8 cellular contexts compared by ENCODE assay signal in the genomic region with DNA sequence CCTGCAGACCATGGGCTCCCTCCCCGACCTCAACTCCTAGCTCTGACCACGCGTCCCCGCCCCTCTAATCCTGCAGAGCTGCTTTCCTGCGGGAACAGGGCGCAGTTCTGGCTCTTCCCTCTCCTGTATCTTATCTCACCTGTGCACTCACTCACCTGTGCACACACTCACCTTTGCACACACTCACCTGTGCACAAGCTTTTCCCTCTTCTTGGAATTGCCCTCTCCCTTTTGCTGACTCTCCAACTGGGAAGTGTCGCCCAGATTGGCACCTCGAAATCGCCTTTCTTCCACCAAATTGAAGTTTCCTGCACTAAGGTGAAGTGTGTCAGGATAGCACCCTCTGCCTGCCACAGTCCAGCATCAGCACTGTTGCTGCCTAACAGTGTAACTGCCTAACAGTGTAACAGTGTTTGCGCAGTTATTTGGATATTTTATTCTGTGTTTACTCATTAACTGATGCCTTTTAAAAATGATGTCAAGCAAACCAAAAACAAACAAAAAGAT. TPM values are rescaled to one million over a fixed set of nuclear protein-coding genes. Genes with fewer than 3 reads are reported as not detected.
A peak's percentile ranks its signal among the peaks of the same experiment; 100 is the strongest.
DNase-seq lines count a peak whose midpoint lies in the region; ATAC-seq, FAIRE-seq and TF ChIP-seq lines count a peak whose summit lies in the region.

No MANE protein-coding gene starts in this region.

- peaks cover 13% of the 10 kb centered on the region for H3K4me1 Mint-ChIP-seq in nephron progenitor cell

- H3K36me3 Mint-ChIP-seq in nephron progenitor cell (ENCODE audit: low read depth) = no peaks in the 10 kb centered on the region

- TF ChIP-seq POLR2A in A549 (IDR thresholded peaks at IDR 0.05; ENCODE audit: low read length) = no peak
- TF ChIP-seq POLR2A in esophagus squamous epithelium (IDR thresholded peaks at IDR 0.05) = no peak

- H3K4me3 Mint-ChIP-seq in nephron progenitor cell = peak overlapping the region; percentile 90

- POLR2A ChIA-PET in A549 (lab: Yijun Ruan, JAX) = no interaction called here

- peaks cover 9% of the 10 kb centered on the region; the same call in 1 of the 3 replicates for H3K4me1 ChIP-seq in A549
- peaks cover 6 to 23% (median 8%) of the 10 kb centered on the region in 3 donors for H3K4me1 ChIP-seq in esophagus squamous epithelium

- peaks cover 7% of the 10 kb centered on the region for H3K9me3 Mint-ChIP-seq in nephron progenitor cell

- TF ChIP-seq CTCF in A549 (IDR thresholded peaks at IDR 0.05) (peak; percentile 51), GM12874 (IDR thresholded peaks at IDR 0.05; ENCODE audit: insufficient read depth, low read depth, low read length) (peak; percentile 36), esophagus squamous epithelium (IDR thresholded peaks at IDR 0.05) (peak in 5 of 6 experiments; percentile 23 to 55 (median 40)), nephron progenitor cell (IDR thresholded peaks at IDR 0.05) (no peak)

- H3K27ac ChIP-seq in A549 = no peak overlapping the region
- H3K27ac ChIP-seq in esophagus squamous epithelium = peak overlapping the region; percentile 72 to 89 (median 80)

- H3K4me3 ChIP-seq in A549 (peak overlapping the region; percentile 47), esophagus squamous epithelium (peak overlapping the region; percentile 66 to 90 (median 81))

- DNase-seq in A549 (ENCODE audit: low read depth in 1 of 2, low spot score in 1 of 2) (peak; percentile 44 to 56), NCI-H1694 (lab: John Stamatoyannopoulos, UW) (peak; percentile 57), esophagus squamous epithelium (lab: John Stamatoyannopoulos, UW) (no peak), nephron progenitor cell (peak; percentile 30), OCI-M2 (lab: John Stamatoyannopoulos, UW; ENCODE audit: unreplicated experiment) (no peak)
- peak; percentile 48 for DNase-seq in activated CD4-positive, alpha-beta T cell treated with anti-CD3 and anti-CD28 coated beads for 48 hours

- no peak for TF ChIP-seq EP300 in A549 (IDR thresholded peaks at IDR 0.05)

- peak; percentile 35 to 39; a peak in 3 of 5 replicates for TF ChIP-seq RAD21 in A549 (conservative IDR thresholded peaks at IDR 0.05 in 1 of 2, IDR thresholded peaks at IDR 0.05 in 1 of 2)

- H3K9me3 ChIP-seq in A549 = no peaks in the 10 kb centered on the region
- no peaks in the 10 kb centered on the region for H3K9me3 ChIP-seq in esophagus squamous epithelium

- intact Hi-C loops in esophagus squamous epithelium (cut with DNase I) = no loop called here

- 31% methylated on average over 10 of the region's 10 CpGs for WGBS in A549 (ENCODE audit: missing lambda C conversion rate)
- WGBS in esophagus squamous epithelium, 2 donors = 2 to 5% methylated on average over 8 to 10 of the region's 10 CpGs

- H3K27me3 ChIP-seq in esophagus squamous epithelium = no peaks in the 10 kb centered on the region

- ATAC-seq in A549 (peak; percentile 75 to 86), HG02798 (IDR thresholded peaks at IDR 0.05; ENCODE audit: poor library complexity, unreplicated experiment) (peak; percentile 24)

- peaks cover 0 to 1% (median 0%) of the 10 kb centered on the region in 3 donors for H3K36me3 ChIP-seq in esophagus squamous epithelium

- H3K4me2 ChIP-seq in A549 = peak overlapping the region; percentile 97

- peaks cover 69% of the 10 kb centered on the region for H3K27me3 Mint-ChIP-seq in nephron progenitor cell (ENCODE audit: low read depth, poor library complexity)

- FAIRE-seq in A549 (lab: Jason Lieb, UNC) = peak; percentile 65

- H3K27ac Mint-ChIP-seq in nephron progenitor cell = no peak overlapping the region

- CTCF ChIA-PET in A549 (lab: Yijun Ruan, JAX) = interaction anchor here (0.7 to 2.5 kb wide), 12 partner anchors 9 to 66 kb away, joined by 3 to 8 read pairs (median 4); a partner anchor contains a TSS

TF ChIP-seq in A549, 52 proteins besides CTCF, POLR2A, EP300 and RAD21:
- TF ChIP-seq SMC3 (IDR thresholded peaks at IDR 0.05) (peak; percentile 28; the same call in 1 of the 3 replicates), MYC (IDR thresholded peaks at IDR 0.05; ENCODE audit: borderline replicate concordance, low read length) (no peak), RFX5 (IDR thresholded peaks at IDR 0.05) (no peak)

RNA-seq across cellular contexts. Expression of a gene that starts 0.6 kb away (rescaled TPM):
- polyA plus RNA-seq in A549 (2011; rRNA removed) (0.12 and 0.17 TPM in 2 replicates), A549 (2017; fragmentation: RNase III; extraction: RNeasy Plus Mini Kit Qiagen cat#74134 plus additional on column Dnase treatment) (0.22 to 0.41 TPM (median 0.22 TPM) in 3 replicates)
- 0.17 and 0.29 TPM in 2 replicates for polyA plus RNA-seq in A549 (2012; cell fraction: cytosol; rRNA removed)
- polyA plus RNA-seq in A549 (2012; cell fraction: nucleus; rRNA removed) = 0.16 and 0.62 TPM in 2 replicates
- not detected in 2 replicates for polyA minus RNA-seq in A549 (2011; rRNA and poly(A)+ RNA removed)
- total RNA-seq in esophagus squamous epithelium = 1 to 10 TPM in 3 of 4 donors, under 1 TPM in 1; 0.53 to 4.9 (median 1.7) TPM

RNA-seq across cellular contexts. Expression of a gene that starts 11.3 kb away (rescaled TPM):
- 0.06 and 0.13 TPM in 2 replicates for polyA plus RNA-seq in A549 (2011; rRNA removed)
- polyA plus RNA-seq in A549 (2012; cell fraction: cytosol; rRNA removed) = not detected in 2 replicates
- not detected in 2 replicates for polyA plus RNA-seq in A549 (2012; cell fraction: nucleus; rRNA removed)
- polyA plus RNA-seq in A549 (2017; fragmentation: RNase III; extraction: RNeasy Plus Mini Kit Qiagen cat#74134 plus additional on column Dnase treatment) = 0.03 to 0.04 TPM in 2 of 3 replicates, not detected in the other
- polyA minus RNA-seq in A549 (2011; rRNA and poly(A)+ RNA removed) = not detected in 2 replicates
- 1 to 10 TPM in 2 of 4 donors, under 1 TPM in 2; 0.15 to 4.3 (median 0.66) TPM for total RNA-seq in esophagus squamous epithelium

RNA-seq across cellular contexts. Expression of a gene that starts 50.9 kb away (rescaled TPM):
- polyA plus RNA-seq in A549 (2011; rRNA removed) = 9.1 and 9.6 TPM in 2 replicates
- polyA plus RNA-seq in A549 (2012; cell fraction: cytosol; rRNA removed) = 5.7 and 7.8 TPM in 2 replicates
- polyA plus RNA-seq in A549 (2012; cell fraction: nucleus; rRNA removed) = 5.5 and 5.7 TPM in 2 replicates
- polyA plus RNA-seq in A549 (2017; fragmentation: RNase III; extraction: RNeasy Plus Mini Kit Qiagen cat#74134 plus additional on column Dnase treatment) = 4.4 to 5.2 TPM (median 4.4 TPM) in 3 replicates
- 11.6 and 16.9 TPM in 2 replicates for polyA minus RNA-seq in A549 (2011; rRNA and poly(A)+ RNA removed)
- 10 to 100 TPM in 1 of 4 donors, 1 to 10 TPM in 3; 6.2 to 11.6 (median 8.2) TPM for total RNA-seq in esophagus squamous epithelium

Comparison
In these comparisons a context has a peak if more than half of its experiments do, and no peak if none do; other contexts are left out.
1. DNase-seq: peak in A549 (2 of 2), NCI-H1694 (single experiment), activated CD4-positive, alpha-beta T cell treated with anti-CD3 and anti-CD28 coated beads for 48 hours (single experiment) and nephron progenitor cell (single experiment); none in esophagus squamous epithelium (single experiment) and OCI-M2 (single experiment).
2. H3K27ac ChIP-seq: peak in esophagus squamous epithelium (4 of 4); none in A549 (0 of 2).